ENCODE assay signal across 22 cellular contexts in the genomic region with DNA sequence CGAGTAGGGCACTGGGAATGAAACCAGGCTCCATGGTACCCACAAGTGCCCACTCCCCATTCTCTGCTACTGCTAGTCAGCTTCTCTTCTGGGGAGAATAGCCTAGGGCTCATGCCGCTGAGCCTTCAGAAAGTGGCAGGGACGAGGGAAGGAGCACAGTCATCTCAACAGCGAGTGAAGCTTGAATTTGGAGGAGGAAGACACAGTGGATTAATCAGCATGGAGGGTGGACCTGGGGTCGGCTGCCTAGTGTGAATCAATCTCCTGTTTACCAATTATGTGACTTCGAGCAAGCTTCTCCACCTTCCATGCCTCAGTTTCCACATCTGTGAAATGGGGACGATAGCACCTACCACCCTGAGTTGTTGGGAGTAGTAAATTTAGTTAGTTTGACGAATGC.
"Had no signal": no experiment of that assay in that cellular context is flagged by ENCODE, and none has a peak within 500 bp of the region (broad histone marks: within the 10 kb centered on the region; RNA-seq: fewer than 3 reads in every experiment).

No MANE protein-coding gene starts in this region.

- DNase-seq: activated CD4-positive, alpha-beta memory T cell treated with anti-CD3 and anti-CD28 coated beads for 36 hours; activated CD4-positive, alpha-beta T cell treated with anti-CD3 and anti-CD28 coated beads for 48 hours; activated gamma-delta T cell treated with Interleukin-2 at 50 U/mL for 16 hours; anterior cingulate cortex; cortex of kidney; heart right ventricle; left colon; lower lobe of right lung; naive thymus-derived CD8-positive, alpha-beta T cell; stimulated activated CD4-positive, alpha-beta T cell treated with anti-CD3 and anti-CD28 coated beads, Interleukin-2, amount 100 ng/mL, for 24 hours; stomach; SW 1271; T-helper 2 cell had no signal

- H3K4me1 Mint-ChIP-seq: central memory CD8-positive, alpha-beta T cell had no signal

- H3K9me3 Mint-ChIP-seq: activated CD4-positive, alpha-beta memory T cell treated with anti-CD3 and anti-CD28 coated beads for 36 hours; activated naive CD4-positive, alpha-beta T cell treated with anti-CD3 and anti-CD28 coated beads, Interleukin-2, amount 50 U/mL, for 24 hours; central memory CD8-positive, alpha-beta T cell; naive thymus-derived CD8-positive, alpha-beta T cell; neural progenitor cell; stimulated activated effector memory CD8-positive, alpha-beta T cell treated with anti-CD3 and anti-CD28 coated beads, Interleukin-12 subunit alpha, Interleukin-12 subunit beta, amount 100 ng/mL, for 72 hours; type B pancreatic cell had no signal

- H3K4me2 ChIP-seq: neural progenitor cell had no signal

- H3K9ac ChIP-seq: neural progenitor cell had no signal

- H3K27me3 Mint-ChIP-seq: activated CD4-positive, alpha-beta memory T cell treated with anti-CD3 and anti-CD28 coated beads for 36 hours; activated naive CD4-positive, alpha-beta T cell treated with anti-CD3 and anti-CD28 coated beads, Interleukin-2, amount 50 U/mL, for 24 hours; naive thymus-derived CD8-positive, alpha-beta T cell had no signal

- H3K27me3 ChIP-seq: heart right ventricle, neural progenitor cell, stomach, suprapubic skin had no signal

- H3K4me1 ChIP-seq: lower lobe of right lung, neural progenitor cell, suprapubic skin had no signal

- H3K9me3 ChIP-seq: heart right ventricle, lower lobe of right lung, stomach, suprapubic skin had no signal

- H2AFZ ChIP-seq: neural progenitor cell had no signal

- H3K27ac ChIP-seq: epithelial cell of prostate, lower lobe of right lung, neural progenitor cell, SK-N-MC, stomach, suprapubic skin had no signal

- H3K36me3 Mint-ChIP-seq: activated CD4-positive, alpha-beta memory T cell treated with anti-CD3 and anti-CD28 coated beads for 36 hours; stimulated activated effector memory CD8-positive, alpha-beta T cell treated with anti-CD3 and anti-CD28 coated beads, Interleukin-12 subunit alpha, Interleukin-12 subunit beta, amount 100 ng/mL, for 72 hours; type B pancreatic cell had no signal

- ATAC-seq: left colon; lower lobe of right lung; naive thymus-derived CD8-positive, alpha-beta T cell; stimulated activated effector memory CD8-positive, alpha-beta T cell treated with anti-CD3 and anti-CD28 coated beads, Interleukin-12 subunit alpha, Interleukin-12 subunit beta, amount 100 ng/mL, for 72 hours had no signal

- H3K4me3 Mint-ChIP-seq: activated CD4-positive, alpha-beta memory T cell treated with anti-CD3 and anti-CD28 coated beads for 36 hours; activated naive CD4-positive, alpha-beta T cell treated with anti-CD3 and anti-CD28 coated beads, Interleukin-2, amount 50 U/mL, for 24 hours; central memory CD8-positive, alpha-beta T cell; naive thymus-derived CD8-positive, alpha-beta T cell; neural progenitor cell; stimulated activated effector memory CD8-positive, alpha-beta T cell treated with anti-CD3 and anti-CD28 coated beads, Interleukin-12 subunit alpha, Interleukin-12 subunit beta, amount 100 ng/mL, for 72 hours; type B pancreatic cell had no signal

- H3K36me3 ChIP-seq: lower lobe of right lung, neural progenitor cell, stomach had no signal

- H3K27ac Mint-ChIP-seq: activated CD4-positive, alpha-beta memory T cell treated with anti-CD3 and anti-CD28 coated beads for 36 hours; activated naive CD4-positive, alpha-beta T cell treated with anti-CD3 and anti-CD28 coated beads, Interleukin-2, amount 50 U/mL, for 24 hours; neural progenitor cell; stimulated activated effector memory CD8-positive, alpha-beta T cell treated with anti-CD3 and anti-CD28 coated beads, Interleukin-12 subunit alpha, Interleukin-12 subunit beta, amount 100 ng/mL, for 72 hours; type B pancreatic cell had no signal

- H3K4me3 ChIP-seq: heart right ventricle, lower lobe of right lung, neural progenitor cell, SK-N-MC, skin epidermis, stomach, suprapubic skin had no signal
